9 cellular contexts compared by ENCODE assay signal in the genomic region with DNA sequence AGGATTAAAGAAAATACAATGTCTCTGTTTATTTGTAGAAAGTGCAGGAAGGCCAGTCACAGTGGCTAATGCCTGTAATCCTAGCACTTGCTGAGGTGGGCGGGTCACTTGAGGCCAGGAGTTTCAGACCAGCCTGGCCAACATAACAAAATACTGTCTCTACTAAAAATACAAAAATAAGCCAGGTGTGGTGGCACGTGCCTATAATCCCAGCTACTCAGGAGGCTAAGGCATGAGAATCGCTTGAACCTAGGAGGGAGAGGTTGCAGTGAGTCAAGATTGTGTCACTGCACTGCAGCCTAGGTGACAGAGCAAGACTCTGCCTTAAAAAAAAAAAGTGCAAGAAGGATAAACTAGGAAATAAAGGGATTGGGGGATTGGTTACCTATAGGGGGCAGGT. TPM values are rescaled to one million over a fixed set of nuclear protein-coding genes. Genes with fewer than 3 reads are reported as not detected.
"Had no signal": no experiment of that assay in that cellular context is flagged by ENCODE, and none has a peak within 500 bp of the region (broad histone marks: within the 10 kb centered on the region; RNA-seq: fewer than 3 reads in every experiment).

No MANE protein-coding gene starts in this region.

RNA-seq across cellular contexts. Expression of a gene that starts 10.2 kb away (rescaled TPM):
- total RNA-seq: SK-MEL-5; T-helper 2 cell treated with Interferon-gamma antibody and Interleukin-4, amounts not matched to agents 100 ng/mL and 5 ng/mL, for 36 hours had no signal
- polyA plus RNA-seq: neural cell had no signal

RNA-seq across cellular contexts. Expression of a gene that starts 20.1 kb away (rescaled TPM):
- total RNA-seq: SK-MEL-5; T-helper 2 cell treated with Interferon-gamma antibody and Interleukin-4, amounts not matched to agents 100 ng/mL and 5 ng/mL, for 36 hours had no signal

RNA-seq across cellular contexts. Expression of a gene that starts 21.0 kb away (rescaled TPM):
- total RNA-seq: T-helper 2 cell treated with Interferon-gamma antibody and Interleukin-4, amounts not matched to agents 100 ng/mL and 5 ng/mL, for 36 hours had no signal

RNA-seq across cellular contexts. Expression of a gene that starts 41.6 kb away (rescaled TPM):
- total RNA-seq: glomerular endothelial cell; kidney; left ventricle myocardium superior; mesenteric fat pad; osteoblast; SK-MEL-5; T-helper 2 cell treated with Interferon-gamma antibody and Interleukin-4, amounts not matched to agents 100 ng/mL and 5 ng/mL, for 36 hours; ureter had no signal
- polyA plus RNA-seq: neural cell had no signal
